Comparison of ENCODE assay signal across 21 cellular contexts in the genomic region with DNA sequence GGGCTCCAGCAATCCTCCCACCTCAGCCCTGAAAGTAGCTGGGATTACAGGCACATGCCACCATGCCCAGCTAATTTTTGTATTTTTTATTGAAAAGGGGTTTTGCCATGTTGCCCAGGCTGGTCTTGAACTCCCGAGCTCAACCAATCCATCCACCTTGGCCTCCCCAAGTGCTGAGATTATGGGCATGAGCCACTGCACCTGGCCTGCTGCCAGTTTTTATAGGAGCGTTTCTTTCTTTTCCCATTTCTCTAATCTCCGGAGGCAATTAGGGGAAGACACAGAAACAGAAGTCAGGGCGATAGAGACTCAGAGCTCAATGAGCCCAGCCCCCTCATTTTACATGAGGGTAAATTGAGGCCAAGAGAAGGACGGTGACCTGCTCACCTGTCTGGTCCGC. TPM values are rescaled to one million over a fixed set of nuclear protein-coding genes. Genes with fewer than 3 reads are reported as not detected.
"Had no signal": no experiment of that assay in that cellular context is flagged by ENCODE, and none has a peak within 500 bp of the region (broad histone marks: within the 10 kb centered on the region; RNA-seq: fewer than 3 reads in every experiment).

No MANE protein-coding gene starts in this region.

- H3K36me3 ChIP-seq: colonic mucosa, esophagus muscularis mucosa, gastroesophageal sphincter, heart left ventricle, left lung, lower lobe of right lung had no signal

- FAIRE-seq: endothelial cell of umbilical vein, frontal cortex, islet of Langerhans, keratinocyte had no signal

- H3K9me3 ChIP-seq: colonic mucosa, esophagus muscularis mucosa, gastroesophageal sphincter, heart left ventricle, lower lobe of right lung, mucosa of descending colon had no signal

- ATAC-seq: foreskin keratinocyte, gastroesophageal sphincter, heart left ventricle, left cardiac atrium, left lung, left ventricle myocardium superior, lower lobe of right lung, mucosa of descending colon had no signal

- H3K27ac ChIP-seq: colonic mucosa, esophagus muscularis mucosa, foreskin keratinocyte, gastroesophageal sphincter, heart left ventricle, hepatocyte, left lung, lower lobe of right lung had no signal

- DNase-seq: colonic mucosa; cortex of kidney; effector CD4-positive, alpha-beta T cell; effector memory CD4-positive, alpha-beta T cell; foreskin keratinocyte; heart left ventricle; hypothalamus; left cardiac atrium; left lung; left ventricle myocardium superior; lower lobe of right lung; mesenchymal stem cell; mucosa of descending colon; naive B cell had no signal

- H2AFZ ChIP-seq: hepatocyte had no signal

- H3K79me2 ChIP-seq: hepatocyte had no signal

- H3K4me3 ChIP-seq: colonic mucosa, esophagus muscularis mucosa, gastroesophageal sphincter, heart left ventricle, hepatocyte, left lung, lower lobe of right lung, mucosa of descending colon had no signal

- H3K4me1 ChIP-seq: colonic mucosa, esophagus muscularis mucosa, foreskin keratinocyte, gastroesophageal sphincter, heart left ventricle, left lung, lower lobe of right lung had no signal

- H3K4me2 ChIP-seq: hepatocyte had no signal

- H3K27me3 ChIP-seq: colonic mucosa had no signal

RNA-seq across cellular contexts. Expression of a gene that starts 10.4 kb away (rescaled TPM):
- total RNA-seq: left ventricle myocardium superior had no signal
